ENCODE assay signal across 1 cellular context in genomic region chr20:36799313-36799712, GRCh38.
TF ChIP-seq lines count a peak whose summit lies in the region.

No MANE protein-coding gene starts in this region.

TF ChIP-seq in HEK293, 187 proteins besides CTCF, POLR2A, EP300 and RAD21 (continued from another document):
- TF ChIP-seq ZNF19 (tag by site-specific recombination; IDR thresholded peaks at IDR 0.05; ENCODE audit: low read depth) (peak; percentile 87; the same call in 1 of the 2 replicates), ZNF433 (tag by site-specific recombination; IDR thresholded peaks at IDR 0.05; ENCODE audit: low read depth) (peak; percentile 73; the same call in 1 of the 2 replicates), ZNF366 (tag by site-specific recombination; conservative IDR thresholded peaks at IDR 0.05) (0 out of 2 replicates have a peak, but pooled peaks have one; percentile 31), ZFP37 (tag by site-specific recombination; IDR thresholded peaks at IDR 0.05) (0 out of 2 replicates have a peak, but pooled peaks have one; percentile 46), ZNF202 (tag by site-specific recombination; IDR thresholded peaks at IDR 0.05; ENCODE audit: borderline replicate concordance) (peak; percentile 93), ZNF140 (tag by site-specific recombination; IDR thresholded peaks at IDR 0.05) (peak; percentile 76), REST (tag by site-specific recombination; IDR thresholded peaks at IDR 0.05) (peak; percentile 57; the same call in 1 of the 2 replicates), ZBTB11 (tag by site-specific recombination; conservative IDR thresholded peaks at IDR 0.05; ENCODE audit: low read depth) (peak; percentile 75), ZNF664 (tag by site-specific recombination; IDR thresholded peaks at IDR 0.05) (peak; percentile 82), GLI2 (tag by site-specific recombination; IDR thresholded peaks at IDR 0.05; ENCODE audit: borderline replicate concordance, low read depth) (peak; percentile 50; the same call in 1 of the 2 replicates), ZNF629 (tag by site-specific recombination; IDR thresholded peaks at IDR 0.05) (peak; percentile 37; the same call in 1 of the 2 replicates), ZNF558 (tag by site-specific recombination; IDR thresholded peaks at IDR 0.05) (peak; percentile 83), ZNF654 (tag by site-specific recombination; IDR thresholded peaks at IDR 0.05; ENCODE audit: low read depth) (peak; percentile 40), ZXDB (tag by site-specific recombination; IDR thresholded peaks at IDR 0.05) (peak; percentile 63), ZBTB21 (tag by site-specific recombination; IDR thresholded peaks at IDR 0.05) (0 out of 2 replicates have a peak, but pooled peaks have one; percentile 28)
